Comparison of ENCODE assay signal across 8 cellular contexts in genomic region chr16:88033003-88033740, GRCh38.
DNase-seq lines count a peak whose midpoint lies in the region; ATAC-seq and TF ChIP-seq lines count a peak whose summit lies in the region.
"Not testable (repeated sequence)": the region's sequence is repeated elsewhere in the genome, so short reads cannot be mapped to it uniquely, and the experiment has no call there.

No MANE protein-coding gene starts in this region.

- H3K79me1 ChIP-seq in IMR-90 (ENCODE audit: low read depth in 1 of 2, low read length in 2 of 2), result not testable (repeated sequence)

- not testable (repeated sequence) for H3K23ac ChIP-seq in IMR-90 (ENCODE audit: low read depth, low read length)

- not testable (repeated sequence) for H3K4me2 ChIP-seq in GM23338; IMR-90 (ENCODE audit: low read depth, low read length)

- H3K27me3 ChIP-seq in GM23338 (ENCODE audit: insufficient read depth); IMR-90 (ENCODE audit: control insufficient read depth, insufficient read depth, low read length): not testable (repeated sequence)

- not testable (repeated sequence) for H3K9me3 Mint-ChIP-seq in GM23338; chondrocyte (ENCODE audit: low read depth); mesothelial cell of epicardium; stimulated activated effector memory CD8-positive, alpha-beta T cell treated with anti-CD3 and anti-CD28 coated beads, Interleukin-12 subunit alpha, Interleukin-12 subunit beta, amount 100 ng/mL, for 72 hours

- in situ Hi-C loops in IMR-90 (cut with MboI; ENCODE audit: low sequenced_read_pairs), result not testable (repeated sequence)

- H3K27ac Mint-ChIP-seq in GM23338 (peak overlapping the region; percentile 70; the same call in 1 of the 2 replicates), T-helper 17 cell (peak overlapping the region; percentile 29), mesothelial cell of epicardium (peak overlapping the region; percentile 62)
- not testable (repeated sequence) for H3K27ac Mint-ChIP-seq in chondrocyte (ENCODE audit: unreplicated experiment)
- peak overlapping the region; percentile 8 for H3K27ac Mint-ChIP-seq in stimulated activated effector memory CD8-positive, alpha-beta T cell treated with anti-CD3 and anti-CD28 coated beads, Interleukin-12 subunit alpha, Interleukin-12 subunit beta, amount 100 ng/mL, for 72 hours

- not testable (repeated sequence) for DNase-seq in GM23338 (ENCODE audit: low spot score); IMR-90; T-helper 17 cell; mesothelial cell of epicardium (ENCODE audit: low spot score in 2 of 2, unreplicated experiment in 2 of 2); stimulated activated effector memory CD8-positive, alpha-beta T cell treated with anti-CD3 and anti-CD28 coated beads, Interleukin-12 subunit alpha, Interleukin-12 subunit beta, amount 100 ng/mL, for 72 hours (ENCODE audit: low spot score in 2 of 2)
- DNase-seq in chondrocyte (ENCODE audit: low spot score) (peak; percentile 68), posterior vena cava (ENCODE audit: low spot score) (peak; percentile 60)

- not testable (repeated sequence) for H3K9me1 ChIP-seq in IMR-90 (ENCODE audit: insufficient read depth, low read length)

- H3K27ac ChIP-seq in C4-2B, result peak overlapping the region; percentile 23; the same call in 1 of the 2 replicates
- H3K27ac ChIP-seq in GM23338 (ENCODE audit: low read depth); IMR-90 (ENCODE audit: insufficient read depth, low read length): not testable (repeated sequence)

- WGBS in IMR-90 (ENCODE audit: extremely low coverage in 2 of 2, insufficient read length in 1 of 2), 2 experiments, result 100% methylated on average over 3 of the region's 30 CpGs; no CpG with 5 or more reads in 1 of the 2 experiments

- POLR2A ChIA-PET in IMR-90 (lab: Charles Lee; ENCODE audit: unreplicated experiment), result not testable (repeated sequence)

- not testable (repeated sequence) for H3K4me3 ChIP-seq in GM23338; IMR-90 (ENCODE audit: insufficient read depth, low read depth, low read length)

- not testable (repeated sequence) for H3K18ac ChIP-seq in IMR-90 (ENCODE audit: low read depth, low read length)

- not testable (repeated sequence) for ATAC-seq in GM23338; IMR-90 (ENCODE audit: low read depth); T-helper 17 cell; stimulated activated effector memory CD8-positive, alpha-beta T cell treated with anti-CD3 and anti-CD28 coated beads, Interleukin-12 subunit alpha, Interleukin-12 subunit beta, amount 100 ng/mL, for 72 hours

- H3K4me1 ChIP-seq in GM23338 (ENCODE audit: insufficient read depth); IMR-90 (ENCODE audit: control insufficient read depth, insufficient read depth, low read length): not testable (repeated sequence)

- TF ChIP-seq CTCF in C4-2B (conservative IDR thresholded peaks at IDR 0.05); GM23338 (conservative IDR thresholded peaks at IDR 0.05; ENCODE audit: low read depth in 2 of 2); IMR-90 (conservative IDR thresholded peaks at IDR 0.05; ENCODE audit: low read depth, low read length); chondrocyte (IDR thresholded peaks at IDR 0.05); mesothelial cell of epicardium (IDR thresholded peaks at IDR 0.05; ENCODE audit: unreplicated experiment): not testable (repeated sequence)

- not testable (repeated sequence) for H3K4ac ChIP-seq in IMR-90 (ENCODE audit: low read depth, low read length)

- not testable (repeated sequence) for H2BK120ac ChIP-seq in IMR-90 (ENCODE audit: low read depth, low read length)

- not testable (repeated sequence) for H2BK15ac ChIP-seq in IMR-90 (ENCODE audit: low read depth, low read length)

- not testable (repeated sequence) for H3K9me2 ChIP-seq in GM23338 (ENCODE audit: insufficient read depth)

- not testable (repeated sequence) for H3K27me3 Mint-ChIP-seq in GM23338 (ENCODE audit: insufficient read depth, low read depth, poor library complexity); T-helper 17 cell; chondrocyte (ENCODE audit: low read depth); mesothelial cell of epicardium (ENCODE audit: low read depth)

- not testable (repeated sequence) for H4K20me1 ChIP-seq in GM23338 (replicated peaks; ENCODE audit: insufficient read depth); IMR-90 (ENCODE audit: insufficient read depth, low read length)

- H3K4me3 Mint-ChIP-seq in GM23338; T-helper 17 cell; chondrocyte (ENCODE audit: unreplicated experiment); mesothelial cell of epicardium; stimulated activated effector memory CD8-positive, alpha-beta T cell treated with anti-CD3 and anti-CD28 coated beads, Interleukin-12 subunit alpha, Interleukin-12 subunit beta, amount 100 ng/mL, for 72 hours: not testable (repeated sequence)

- H3K79me2 ChIP-seq in GM23338 (replicated peaks; ENCODE audit: insufficient read depth), result not testable (repeated sequence)

- not testable (repeated sequence) for H2AK9ac ChIP-seq in IMR-90 (replicated peaks; ENCODE audit: low read depth, low read length, poor library complexity)

- not testable (repeated sequence) for H3K36me3 ChIP-seq in GM23338 (ENCODE audit: insufficient read depth)
- peaks cover 18% of the 10 kb centered on the region for H3K36me3 ChIP-seq in IMR-90 (ENCODE audit: control insufficient read depth, insufficient read depth, low read length)

- H2BK5ac ChIP-seq in IMR-90 (ENCODE audit: low read depth, low read length, poor library complexity, severe bottlenecking), result not testable (repeated sequence)

- not testable (repeated sequence) for BruUV-seq in IMR-90 (replicated peaks; lab: Mats Ljungman, UMichigan)

- dilution Hi-C loops in IMR-90 (cut with HindIII; ENCODE audit: low sequenced_read_pairs, unreplicated experiment), result not testable (repeated sequence)

- not testable (repeated sequence) for TF ChIP-seq POLR2A in IMR-90 (IDR thresholded peaks at IDR 0.05; ENCODE audit: low read depth, low read length)

- H2AFZ ChIP-seq in GM23338; IMR-90 (replicated peaks; ENCODE audit: low read length, poor library complexity): not testable (repeated sequence)

- H3K9me3 ChIP-seq in IMR-90 (ENCODE audit: control insufficient read depth, insufficient read depth, low read length); T-helper 17 cell (ENCODE audit: control insufficient read depth, low read length, poor library complexity, severe bottlenecking): not testable (repeated sequence)

- not testable (repeated sequence) for H2BK20ac ChIP-seq in IMR-90 (ENCODE audit: low read depth, low read length)

- TF ChIP-seq RAD21 in IMR-90 (IDR thresholded peaks at IDR 0.05; ENCODE audit: low read length), result not testable (repeated sequence)

- peaks cover 31% of the 10 kb centered on the region for H3K4me1 Mint-ChIP-seq in GM23338
- not testable (repeated sequence) for H3K4me1 Mint-ChIP-seq in T-helper 17 cell; chondrocyte (ENCODE audit: low read depth); mesothelial cell of epicardium; stimulated activated effector memory CD8-positive, alpha-beta T cell treated with anti-CD3 and anti-CD28 coated beads, Interleukin-12 subunit alpha, Interleukin-12 subunit beta, amount 100 ng/mL, for 72 hours

- not testable (repeated sequence) for H4K5ac ChIP-seq in IMR-90 (ENCODE audit: low read depth, low read length)

- intact Hi-C loops in IMR-90 (cut with micrococcal nuclease); posterior vena cava (cut with DNase I): not testable (repeated sequence)

- not testable (repeated sequence) for H4K91ac ChIP-seq in IMR-90 (ENCODE audit: insufficient read depth, low read depth, low read length)

- peaks cover 25% of the 10 kb centered on the region for H3K36me3 Mint-ChIP-seq in GM23338 (ENCODE audit: low read depth)
- not testable (repeated sequence) for H3K36me3 Mint-ChIP-seq in T-helper 17 cell (ENCODE audit: low read depth)
- peaks cover 22% of the 10 kb centered on the region for H3K36me3 Mint-ChIP-seq in chondrocyte (ENCODE audit: low read depth)
- H3K36me3 Mint-ChIP-seq in mesothelial cell of epicardium, result peaks cover 14% of the 10 kb centered on the region
- H3K36me3 Mint-ChIP-seq in stimulated activated effector memory CD8-positive, alpha-beta T cell treated with anti-CD3 and anti-CD28 coated beads, Interleukin-12 subunit alpha, Interleukin-12 subunit beta, amount 100 ng/mL, for 72 hours, result peaks cover 88% of the 10 kb centered on the region

- H3K56ac ChIP-seq in IMR-90 (ENCODE audit: extremely low read depth, insufficient read depth, low read length), result not testable (repeated sequence)

- not testable (repeated sequence) for H3K9ac ChIP-seq in IMR-90 (ENCODE audit: low read depth, low read length)

- H3F3A ChIP-seq in GM23338 (replicated peaks; ENCODE audit: low read depth), result not testable (repeated sequence)

- H2AK5ac ChIP-seq in IMR-90 (ENCODE audit: low read depth, low read length), result peak overlapping the region; percentile 50; the same call in 1 of the 2 replicates

- CTCF ChIA-PET in IMR-90 (lab: Yijun Ruan, JAX), result not testable (repeated sequence)

- not testable (repeated sequence) for H3K14ac ChIP-seq in IMR-90 (replicated peaks; ENCODE audit: low read depth, low read length)

- H4K8ac ChIP-seq in IMR-90 (ENCODE audit: low read depth in 2 of 2, low read length in 2 of 2), result not testable (repeated sequence)
